ENCODE assay signal across 9 cellular contexts in the genomic region with DNA sequence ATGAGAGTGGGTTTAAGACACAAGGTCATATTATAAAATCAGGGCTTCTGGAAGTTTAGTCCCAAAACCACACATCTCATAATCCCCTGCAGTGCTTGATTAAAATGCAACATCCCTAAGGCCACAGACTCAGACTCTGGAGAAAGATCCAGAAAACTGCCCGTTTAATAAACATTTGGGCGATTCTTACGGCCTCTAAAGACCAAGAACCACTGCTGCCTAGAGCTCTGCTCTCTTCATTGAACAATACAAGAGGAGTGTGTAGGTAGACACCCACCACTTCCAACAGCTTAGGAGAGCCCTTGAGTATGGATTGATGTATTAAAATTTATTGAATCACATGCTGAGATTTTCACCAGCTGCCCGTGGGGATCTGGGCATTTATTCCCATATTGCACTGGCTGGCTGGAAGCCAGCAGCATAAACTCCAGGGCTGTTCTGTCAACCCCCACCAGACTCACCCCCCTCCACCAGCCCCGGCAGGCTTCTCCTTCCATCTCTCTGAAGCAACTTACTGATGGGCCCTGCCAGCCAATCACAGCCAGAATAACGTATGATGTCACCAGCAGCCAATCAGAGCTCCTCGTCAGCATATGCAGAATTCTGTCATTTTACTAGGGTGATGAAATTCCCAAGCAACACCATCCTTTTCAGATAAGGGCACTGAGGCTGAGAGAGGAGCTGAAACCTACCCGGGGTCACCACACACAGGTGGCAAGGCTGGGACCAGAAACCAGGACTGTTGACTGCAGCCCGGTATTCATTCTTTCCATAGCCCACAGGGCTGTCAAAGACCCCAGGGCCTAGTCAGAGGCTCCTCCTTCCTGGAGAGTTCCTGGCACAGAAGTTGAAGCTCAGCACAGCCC. TPM values are rescaled to one million over a fixed set of nuclear protein-coding genes. Genes with fewer than 3 reads are reported as not detected.
DNase-seq lines count a peak whose midpoint lies in the region; ATAC-seq and TF ChIP-seq lines count a peak whose summit lies in the region.
"Had no signal": no experiment of that assay in that cellular context is flagged by ENCODE, and none has a peak within 500 bp of the region (broad histone marks: within the 10 kb centered on the region; RNA-seq: fewer than 3 reads in every experiment).

No MANE protein-coding gene starts in this region.

- H3K4me3 ChIP-seq in MG63 = no peak overlapping the region

- DNase-seq in DMS53 (lab: John Stamatoyannopoulos, UW) (peak; percentile 65), MG63 (peak; percentile 58), SHP77 (lab: John Stamatoyannopoulos, UW) (peak; percentile 60 to 67), erythroblast (lab: John Stamatoyannopoulos, UW) (peak; percentile 94 to 98), myocyte (ENCODE audit: low read depth) (peak; percentile 78), cortex of kidney (lab: John Stamatoyannopoulos, UW) (no peak)
- DNase-seq in stimulated activated CD4-positive, alpha-beta T cell treated with anti-CD3 and anti-CD28 coated beads, Interleukin-2, amount 100 ng/mL, for 24 hours = no peak
- DNase-seq: naive thymus-derived CD8-positive, alpha-beta T cell had no signal

- peak; percentile 78 for TF ChIP-seq POLR2A in erythroblast (IDR thresholded peaks at IDR 0.05; ENCODE audit: low read length)

- no peak for ATAC-seq in GM18870 (IDR thresholded peaks at IDR 0.05; ENCODE audit: unreplicated experiment)

- no peaks in the 10 kb centered on the region for H3K9me3 ChIP-seq in MG63

- no peaks in the 10 kb centered on the region for H3K27me3 ChIP-seq in MG63

- no peaks in the 10 kb centered on the region for H3K36me3 ChIP-seq in MG63

RNA-seq across cellular contexts. Expression of a gene that starts 0.7 kb away (rescaled TPM):
- not detected in 2 replicates for total RNA-seq in MG63 (2014; rRNA removed; shearing (Covaris generic); ENCODE audit: low replicate concordance)
- 1.7 and 1.8 TPM in 2 replicates for total RNA-seq in myocyte
- polyA plus RNA-seq in myocyte (2012) = 6.8 TPM

RNA-seq across cellular contexts. Expression of a gene that starts 18.0 kb away (rescaled TPM):
- 301 and 415 TPM in 2 replicates for total RNA-seq in MG63 (2014; rRNA removed; shearing (Covaris generic); ENCODE audit: low replicate concordance)
- 436 and 518 TPM in 2 replicates for total RNA-seq in myocyte
- 11,787 TPM for polyA plus RNA-seq in myocyte (2012)

RNA-seq across cellular contexts. Expression of a gene that starts 32.0 kb away (rescaled TPM):
- total RNA-seq in MG63 (2014; rRNA removed; shearing (Covaris generic); ENCODE audit: low replicate concordance) = 2.8 and 3.0 TPM in 2 replicates
- total RNA-seq in myocyte = 3.0 and 4.3 TPM in 2 replicates
- polyA plus RNA-seq in myocyte (2012) = 8.1 TPM
- polyA plus RNA-seq: naive thymus-derived CD8-positive, alpha-beta T cell had no signal

RNA-seq across cellular contexts. Expression of a gene that starts 58.1 kb away (rescaled TPM):
- total RNA-seq in MG63 (2014; rRNA removed; shearing (Covaris generic); ENCODE audit: low replicate concordance) = 32.7 and 59.7 TPM in 2 replicates
- total RNA-seq in myocyte = 310 and 645 TPM in 2 replicates
- polyA plus RNA-seq in myocyte (2012) = 414 TPM

Comparison
In these comparisons a context has a peak if more than half of its experiments do, and no peak if none do; other contexts are left out.
1. DNase-seq: peak in DMS53 (single experiment), MG63 (single experiment), SHP77 (2 of 2), erythroblast (2 of 2) and myocyte (single experiment); none in cortex of kidney (single experiment) and stimulated activated CD4-positive, alpha-beta T cell treated with anti-CD3 and anti-CD28 coated beads, Interleukin-2, amount 100 ng/mL, for 24 hours (0 of 2).